In genomic region chr5:65483474-65484346, GRCh38 we compare ENCODE assay signal across 8 cellular contexts. TPM values are rescaled to one million over a fixed set of nuclear protein-coding genes. Genes with fewer than 3 reads are reported as not detected.
DNase-seq lines count a peak whose midpoint lies in the region; ATAC-seq and TF ChIP-seq lines count a peak whose summit lies in the region.

No MANE protein-coding gene starts in this region.

- H3K36me3 Mint-ChIP-seq in brain, result no peaks in the 10 kb centered on the region

- peaks cover 0 to 4% (median 0%) of the 10 kb centered on the region in 5 experiments for H3K9me3 Mint-ChIP-seq in brain

- peaks cover 21% of the 10 kb centered on the region for H3K4me1 Mint-ChIP-seq in brain

- peaks cover 5% of the 10 kb centered on the region for H3K27me3 Mint-ChIP-seq in brain

- no peak overlapping the region for H3K4me3 Mint-ChIP-seq in brain

- DNase-seq in D341Med (ENCODE audit: low spot score), result peak; percentile 34
- peak; percentile 64 for DNase-seq in NCI-H82 (lab: John Stamatoyannopoulos, UW)
- peak; percentile 27 for DNase-seq in iPS-NIHi7 (ENCODE audit: extremely low spot score)

- H3K27ac Mint-ChIP-seq in brain, result peak overlapping the region in 4 of 5 experiments; percentile 77 to 96 (median 86)

- ATAC-seq in GM19351 (IDR thresholded peaks at IDR 0.05; ENCODE audit: unreplicated experiment) (peak; percentile 50), HG03460 (IDR thresholded peaks at IDR 0.05; ENCODE audit: unreplicated experiment) (peak; percentile 48), HG03039 (IDR thresholded peaks at IDR 0.05; ENCODE audit: unreplicated experiment) (no peak)

- peak overlapping the region in 18 of 21 experiments; percentile 40 to 88 (median 76) for H3K27ac ChIP-seq in skin epidermis

- TF ChIP-seq CTCF in brain (conservative IDR thresholded peaks at IDR 0.05), result peak; percentile 73 to 79

- peak overlapping the region in 6 of 7 experiments; percentile 35 to 66 (median 46) for H3K4me3 ChIP-seq in skin epidermis

RNA-seq across cellular contexts. Expression of gene ADAMTS6, which starts 2.0 kb away (rescaled TPM):
- 0.08 TPM for polyA plus RNA-seq in brain (ENCODE audit: insufficient read depth, low read depth, low replicate concordance)
